Comparison of ENCODE assay signal across 14 cellular contexts in genomic region chr6:157430834-157431233, GRCh38. TPM values are rescaled to one million over a fixed set of nuclear protein-coding genes. Genes with fewer than 3 reads are reported as not detected.
DNase-seq lines count a peak whose midpoint lies in the region; ATAC-seq and TF ChIP-seq lines count a peak whose summit lies in the region.
"Had no signal": no experiment of that assay in that cellular context is flagged by ENCODE, and none has a peak within 500 bp of the region (broad histone marks: within the 10 kb centered on the region; RNA-seq: fewer than 3 reads in every experiment).

No MANE protein-coding gene starts in this region.

- H3K27me3 ChIP-seq in heart right ventricle: no peaks in the 10 kb centered on the region
- H3K27me3 ChIP-seq: pancreas had no signal

- 47 to 52% methylated on average over 3 of the region's 3 CpGs for WGBS in heart right ventricle, 2 donors

- H3K27ac ChIP-seq in heart right ventricle (peak overlapping the region in 8 of 10 donors; percentile 21 to 91 (median 75)), substantia nigra (ENCODE audit: low read depth, low read length, poor library complexity, severe bottlenecking) (peak overlapping the region; percentile 17)
- H3K27ac ChIP-seq: pancreas had no signal

- intact Hi-C loops in heart right ventricle (cut with DNase I): loop anchor here in 2 of 10 donors (5.0 to 10.0 kb wide), 2 partner anchors 49 to 106 kb away; partner anchors contain the start of genes TMEM242 (in 1 of the 2) and ZDHHC14 (in 1 of the 2)

- peak; percentile 51 for ATAC-seq in HG03432 (IDR thresholded peaks at IDR 0.05; ENCODE audit: unreplicated experiment)
- peak; percentile 26 to 85 (median 63) for ATAC-seq in heart right ventricle
- ATAC-seq: pancreas, WTC11 had no signal

- H3K27me3 Mint-ChIP-seq in activated T-cell treated with anti-CD3 and anti-CD28 coated beads, Interleukin-2, amount 50 U/mL, for 24 hours: no peaks in the 10 kb centered on the region
- H3K27me3 Mint-ChIP-seq: CD4-positive, alpha-beta memory T cell had no signal

- H3K9me3 ChIP-seq in heart right ventricle: no peaks in the 10 kb centered on the region
- H3K9me3 ChIP-seq: pancreas had no signal

- H3K4me1 ChIP-seq in heart right ventricle: peaks cover 3 to 88% (median 44%) of the 10 kb centered on the region in 9 donors

- no peaks in the 10 kb centered on the region for H3K36me3 Mint-ChIP-seq in activated T-cell treated with anti-CD3 and anti-CD28 coated beads, Interleukin-2, amount 50 U/mL, for 24 hours (ENCODE audit: low read depth)
- H3K36me3 Mint-ChIP-seq: CD4-positive, alpha-beta memory T cell; WTC11 had no signal

- H3K27ac Mint-ChIP-seq in activated T-cell treated with anti-CD3 and anti-CD28 coated beads, Interleukin-2, amount 50 U/mL, for 24 hours: peak overlapping the region; percentile 68
- H3K27ac Mint-ChIP-seq: CD4-positive, alpha-beta memory T cell; WTC11 had no signal

- H3K4me1 Mint-ChIP-seq in activated T-cell treated with anti-CD3 and anti-CD28 coated beads, Interleukin-2, amount 50 U/mL, for 24 hours (ENCODE audit: low read depth): peaks cover 45% of the 10 kb centered on the region

- no peaks in the 10 kb centered on the region for H3K36me3 ChIP-seq in heart right ventricle
- H3K36me3 ChIP-seq: pancreas had no signal

- H3K9me3 Mint-ChIP-seq in activated T-cell treated with anti-CD3 and anti-CD28 coated beads, Interleukin-2, amount 50 U/mL, for 24 hours: no peaks in the 10 kb centered on the region
- H3K9me3 Mint-ChIP-seq: CD4-positive, alpha-beta memory T cell; WTC11 had no signal

- no peak for DNase-seq in activated T-cell treated with anti-CD3 and anti-CD28 coated beads, Interleukin-2, amount 50 U/mL, for 24 hours
- no peak for DNase-seq in activated T-cell treated with anti-CD3 and anti-CD28 coated beads, Interleukin-2, amount 50 U/mL, for 1 hour
- peak in 1 of 2 donors; percentile 50 for DNase-seq in heart right ventricle
- DNase-seq in substantia nigra (lab: John Stamatoyannopoulos, UW): no peak
- DNase-seq in SHP77 treated with DMSO at 0.1 percent for 48 hours (lab: John Stamatoyannopoulos, UW): no peak
- no peak for DNase-seq in HK-2 (ENCODE audit: unreplicated experiment)
- DNase-seq in RKO (ENCODE audit: low spot score): no peak
- DNase-seq: CD4-positive, alpha-beta memory T cell; kidney; NCI-H1930; NCI-H748 treated with DMSO at 0.1 percent for 48 hours; pancreas had no signal

- no peak for TF ChIP-seq CTCF in heart right ventricle (IDR thresholded peaks at IDR 0.05)

- no peak overlapping the region for H3K4me3 ChIP-seq in heart right ventricle
- H3K4me3 ChIP-seq: pancreas had no signal

- no peak overlapping the region for H3K4me3 Mint-ChIP-seq in activated T-cell treated with anti-CD3 and anti-CD28 coated beads, Interleukin-2, amount 50 U/mL, for 24 hours
- H3K4me3 Mint-ChIP-seq: CD4-positive, alpha-beta memory T cell; WTC11 had no signal

RNA-seq across cellular contexts. Expression of gene ZDHHC14, which starts 49.8 kb away (rescaled TPM):
- 10 to 100 TPM in 9 of 10 donors, 1 to 10 TPM in 1; 9.1 to 31.2 (median 16.3) TPM for total RNA-seq in heart right ventricle
- polyA plus RNA-seq in heart right ventricle: 1 to 10 TPM; 7.7 to 9.9 TPM
